Comparison of ENCODE assay signal across 21 cellular contexts in the genomic region with DNA sequence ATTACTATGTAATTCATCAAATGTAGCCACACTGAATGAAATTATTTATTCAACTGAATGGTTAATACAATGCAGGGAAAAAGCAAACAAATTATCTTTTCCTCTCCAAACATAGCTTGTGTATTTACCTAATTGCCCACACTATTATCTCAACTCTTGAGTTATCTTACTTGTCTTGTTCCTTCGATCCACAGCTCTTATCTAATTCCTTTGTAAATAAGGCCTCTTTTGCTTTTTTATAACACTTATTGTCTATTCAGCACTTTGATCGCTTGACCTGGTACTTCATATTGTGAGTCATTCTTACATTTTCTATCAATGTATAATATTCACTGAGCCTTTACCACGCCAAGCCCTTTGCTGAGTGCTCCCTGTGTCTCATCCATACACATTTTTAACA. TPM values are rescaled to one million over a fixed set of nuclear protein-coding genes. Genes with fewer than 3 reads are reported as not detected.
DNase-seq lines count a peak whose midpoint lies in the region; ATAC-seq, FAIRE-seq and TF ChIP-seq lines count a peak whose summit lies in the region.
"Had no signal": no experiment of that assay in that cellular context is flagged by ENCODE, and none has a peak within 500 bp of the region (broad histone marks: within the 10 kb centered on the region; RNA-seq: fewer than 3 reads in every experiment).

No MANE protein-coding gene starts in this region.

- intact Hi-C loops in HepG2 (cut with micrococcal nuclease; ENCODE audit: unreplicated experiment) (no loop called here), right lobe of liver (cut with DNase I) (no loop called here)

- TF ChIP-seq CTCF in HepG2 (CRISPR knock-in tag; IDR thresholded peaks at IDR 0.05) (no peak), right lobe of liver (IDR thresholded peaks at IDR 0.05) (no peak)

- no peak for TF ChIP-seq RAD21 in HepG2 (CRISPR knock-in tag; IDR thresholded peaks at IDR 0.05)

- H3K9ac ChIP-seq in HepG2 (ENCODE audit: insufficient read depth, low read depth, low read length), result no peak overlapping the region
- H3K9ac ChIP-seq: parathyroid adenoma had no signal

- H3K79me2 ChIP-seq in HepG2 (ENCODE audit: insufficient read depth, low read length), result no peaks in the 10 kb centered on the region
- H3K79me2 ChIP-seq: parathyroid adenoma had no signal

- no peaks in the 10 kb centered on the region for H4K20me1 ChIP-seq in HepG2 (ENCODE audit: insufficient read depth, low read length)

- 2% methylated on average over 3 of the region's 3 CpGs for WGBS in HepG2 (ENCODE audit: low lambda C conversion rate)
- 29% methylated on average over 3 of the region's 3 CpGs for WGBS in right lobe of liver (ENCODE audit: insufficient coverage, low coverage, low lambda C conversion rate, missing lambda C conversion rate)

- no peak overlapping the region for H3K4me2 ChIP-seq in HepG2 (ENCODE audit: low read depth, low read length)
- H3K4me2 ChIP-seq: GM23338 had no signal

- no peak for TF ChIP-seq POLR2A in HepG2 (IDR thresholded peaks at IDR 0.05; ENCODE audit: insufficient read depth in 1 of 2, low read depth in 2 of 2, low read length in 2 of 2)
- no peak for TF ChIP-seq POLR2A in right lobe of liver (IDR thresholded peaks at IDR 0.05)

- POLR2A ChIA-PET in HepG2 (lab: Yijun Ruan, JAX), result no interaction called here
- POLR2A ChIA-PET in CD8-positive, alpha-beta memory T cell (lab: Charles Lee), result no interaction called here

- H3K27ac Mint-ChIP-seq in CD8-positive, alpha-beta memory T cell, result no peak overlapping the region
- H3K27ac Mint-ChIP-seq: activated naive CD8-positive, alpha-beta T cell treated with anti-CD3 and anti-CD28 coated beads, Interleukin-2, amount 50 U/mL, for 24 hours; brain; GM23338; immature natural killer cell; nephron progenitor cell had no signal

- in situ Hi-C loops in HepG2 (cut with HindIII; ENCODE audit: extremely low pct_ligation_motif_present, low pct_unique_long_range_greater_than_20kb), result no loop called here

- peaks cover 0 to 7% (median 2%) of the 10 kb centered on the region in 5 donors for H3K9me3 Mint-ChIP-seq in CD8-positive, alpha-beta memory T cell

- H3K4me3 ChIP-seq in HepG2 (replicated peaks in 1 of 3; ENCODE audit: insufficient read depth in 1 of 3, low read depth in 2 of 3, low read length in 3 of 3) (no peak overlapping the region), right lobe of liver (no peak overlapping the region)
- H3K4me3 ChIP-seq in CD8-positive, alpha-beta memory T cell (ENCODE audit: low read length), result no peak overlapping the region
- H3K4me3 ChIP-seq: coronary artery, GM23338, left ventricle myocardium inferior had no signal

- peak; percentile 3 for DNase-seq in HepG2 (ENCODE audit: low spot score)
- DNase-seq in right lobe of liver, result no peak
- DNase-seq in NCI-H146 treated with DMSO at 0.1 percent for 48 hours (lab: John Stamatoyannopoulos, UW; ENCODE audit: unreplicated experiment), result peak; percentile 43
- DNase-seq in SHP77 (lab: John Stamatoyannopoulos, UW), result peak; percentile 51 to 72
- no peak for DNase-seq in activated CD8-positive, alpha-beta memory T cell treated with anti-CD3 and anti-CD28 coated beads, Interleukin-2, amount 50 U/mL, for 48 hours
- no peak for DNase-seq in stimulated activated CD8-positive, alpha-beta memory T cell treated with anti-CD3 and anti-CD28 coated beads, Interleukin-4, amount 100 ng/mL, for 48 hours
- DNase-seq in CD8-positive, alpha-beta memory T cell, result no peak
- DNase-seq: activated CD4-positive, alpha-beta T cell treated with anti-CD3 and anti-CD28 coated beads for 48 hours; activated naive CD8-positive, alpha-beta T cell treated with anti-CD3 and anti-CD28 coated beads, Interleukin-2, amount 50 U/mL, for 24 hours; C1 segment of cervical spinal cord; GF-D8; immature natural killer cell; left ventricle myocardium inferior; nephron progenitor cell; stimulated activated CD4-positive, alpha-beta T cell treated with anti-CD3 and anti-CD28 coated beads, Interleukin-15, amount 100 ng/mL, for 24 hours had no signal

- H3K27ac ChIP-seq in HepG2 (ENCODE audit: extremely low read length, insufficient read depth, low read length) (no peak overlapping the region), right lobe of liver (no peak overlapping the region)
- no peak overlapping the region for H3K27ac ChIP-seq in CD8-positive, alpha-beta memory T cell (ENCODE audit: low read depth, low read length)
- H3K27ac ChIP-seq: coronary artery, left ventricle myocardium inferior, parathyroid adenoma had no signal

- CTCF ChIA-PET in HepG2 (lab: Yijun Ruan, JAX; ENCODE audit: low intra/inter-chr PET ratio, low total read pairs), result no interaction called here
- CTCF ChIA-PET in CD8-positive, alpha-beta memory T cell (lab: Charles Lee), result no interaction called here

- no peaks in the 10 kb centered on the region for H3K4me1 Mint-ChIP-seq in CD8-positive, alpha-beta memory T cell
- H3K4me1 Mint-ChIP-seq: activated naive CD8-positive, alpha-beta T cell treated with anti-CD3 and anti-CD28 coated beads, Interleukin-2, amount 50 U/mL, for 24 hours; GM23338; immature natural killer cell; nephron progenitor cell had no signal

- no peaks in the 10 kb centered on the region for H3K9me3 ChIP-seq in HepG2 (ENCODE audit: low read length)
- no peaks in the 10 kb centered on the region for H3K9me3 ChIP-seq in right lobe of liver
- H3K9me3 ChIP-seq in CD8-positive, alpha-beta memory T cell (ENCODE audit: low read length), result no peaks in the 10 kb centered on the region
- H3K9me3 ChIP-seq: left ventricle myocardium inferior had no signal

- no peak for TF ChIP-seq EP300 in HepG2 (IDR thresholded peaks at IDR 0.05; ENCODE audit: low read depth in 2 of 2, low read length in 2 of 2)
- no peak for TF ChIP-seq EP300 in HepG2 (CRISPR knock-in tag; IDR thresholded peaks at IDR 0.05; ENCODE audit: borderline replicate concordance)

- no peaks in the 10 kb centered on the region for H3K36me3 ChIP-seq in HepG2 (replicated peaks in 1 of 2; ENCODE audit: control insufficient read depth in 1 of 2, insufficient read depth in 2 of 2, low read length in 2 of 2)
- H3K36me3 ChIP-seq in right lobe of liver, result no peaks in the 10 kb centered on the region
- no peaks in the 10 kb centered on the region for H3K36me3 ChIP-seq in CD8-positive, alpha-beta memory T cell (ENCODE audit: insufficient read depth, low read length)
- H3K36me3 ChIP-seq: left ventricle myocardium inferior had no signal

- no peak for FAIRE-seq in HepG2 (lab: Jason Lieb, UNC)

- no peak overlapping the region for H2AFZ ChIP-seq in HepG2 (ENCODE audit: low read length)
- H2AFZ ChIP-seq: GM23338, parathyroid adenoma had no signal

- H3K36me3 Mint-ChIP-seq in CD8-positive, alpha-beta memory T cell, result no peaks in the 10 kb centered on the region
- H3K36me3 Mint-ChIP-seq: immature natural killer cell had no signal

- H3K27me3 Mint-ChIP-seq in CD8-positive, alpha-beta memory T cell, result no peaks in the 10 kb centered on the region
- H3K27me3 Mint-ChIP-seq: activated naive CD8-positive, alpha-beta T cell treated with anti-CD3 and anti-CD28 coated beads, Interleukin-2, amount 50 U/mL, for 24 hours; brain had no signal

- no peak overlapping the region for H3K4me3 Mint-ChIP-seq in CD8-positive, alpha-beta memory T cell
- H3K4me3 Mint-ChIP-seq: activated naive CD8-positive, alpha-beta T cell treated with anti-CD3 and anti-CD28 coated beads, Interleukin-2, amount 50 U/mL, for 24 hours; brain; GM23338; immature natural killer cell; nephron progenitor cell had no signal

- ATAC-seq in HepG2 (no peak), right lobe of liver (no peak), GM18502 (IDR thresholded peaks at IDR 0.05; ENCODE audit: poor library complexity, unreplicated experiment) (no peak)
- ATAC-seq: activated naive CD8-positive, alpha-beta T cell treated with anti-CD3 and anti-CD28 coated beads, Interleukin-2, amount 50 U/mL, for 24 hours; GM23338; sciatic nerve had no signal

- no TSS peak for BruUV-seq in HepG2 (replicated peaks; lab: Mats Ljungman, UMichigan)

- H3K27me3 ChIP-seq in HepG2 (ENCODE audit: control insufficient read depth in 1 of 2, insufficient read depth in 2 of 2, low read length in 2 of 2), result no peaks in the 10 kb centered on the region
- no peaks in the 10 kb centered on the region for H3K27me3 ChIP-seq in right lobe of liver
- no peaks in the 10 kb centered on the region for H3K27me3 ChIP-seq in CD8-positive, alpha-beta memory T cell (ENCODE audit: insufficient read depth, low read length, poor library complexity, severe bottlenecking)

- H3K4me1 ChIP-seq in HepG2 (ENCODE audit: insufficient read depth, low read length) (no peaks in the 10 kb centered on the region), right lobe of liver (no peaks in the 10 kb centered on the region)
- no peaks in the 10 kb centered on the region for H3K4me1 ChIP-seq in CD8-positive, alpha-beta memory T cell (ENCODE audit: insufficient read depth, low read length)
- H3K4me1 ChIP-seq: parathyroid adenoma had no signal

RNA-seq across cellular contexts. Expression of a gene that starts 16.6 kb away (rescaled TPM):
- 0.56 and 1.2 TPM in 2 replicates for total RNA-seq in HepG2 (2016; rRNA removed; fragmentation: Illumina TruSeq; extraction: Trizol)
- total RNA-seq in HepG2 (2016; cell fraction: cytosol; rRNA removed; fragmentation: Illumina TruSeq; extraction: Trizol; ENCODE audit: low read depth), result 0.18 TPM in 1 of 2 replicates, not detected in the other
- total RNA-seq in HepG2 (2016; cell fraction: insoluble cytoplasmic fraction; rRNA removed; fragmentation: Illumina TruSeq; extraction: Trizol), result 1.3 and 1.4 TPM in 2 replicates
- total RNA-seq in HepG2 (2016; cell fraction: membrane; rRNA removed; fragmentation: Illumina TruSeq; extraction: Trizol), result 0.48 and 0.68 TPM in 2 replicates
- 1.2 and 3.6 TPM in 2 replicates for total RNA-seq in HepG2 (2016; cell fraction: nucleus; rRNA removed; fragmentation: Illumina TruSeq; extraction: Trizol)
- polyA plus RNA-seq in HepG2 (2011; rRNA removed), result 0.29 and 0.37 TPM in 2 replicates
- 0.13 and 0.35 TPM in 2 replicates for polyA plus RNA-seq in HepG2 (2011; cell fraction: cytosol; rRNA removed)
- polyA plus RNA-seq in HepG2 (2011; cell fraction: nucleus; rRNA removed), result 0.09 and 0.43 TPM in 2 replicates
- polyA plus RNA-seq in HepG2 (2012), result 0.09 and 0.65 TPM in 2 replicates
- polyA plus RNA-seq in HepG2 (2016; cell fraction: cytosol; fragmentation: Illumina TruSeq; extraction: Trizol; ENCODE audit: low read depth), result 0.01 and 0.02 TPM in 2 replicates
- polyA plus RNA-seq in HepG2 (2016; cell fraction: insoluble cytoplasmic fraction; fragmentation: Illumina TruSeq; extraction: Trizol; ENCODE audit: low read depth), result 0.39 and 0.48 TPM in 2 replicates
- 0.06 and 0.07 TPM in 2 replicates for polyA plus RNA-seq in HepG2 (2016; cell fraction: membrane; fragmentation: Illumina TruSeq; extraction: Trizol; ENCODE audit: low read depth)
- polyA plus RNA-seq in HepG2 (2016; cell fraction: nucleus; fragmentation: Illumina TruSeq; extraction: Trizol; ENCODE audit: insufficient read depth, low read depth), result 0.49 and 0.51 TPM in 2 replicates
- polyA minus RNA-seq in HepG2 (2011; rRNA and poly(A)+ RNA removed; ENCODE audit: low replicate concordance), result 0.28 and 1.1 TPM in 2 replicates
- 0.62 and 0.69 TPM in 2 replicates for polyA minus RNA-seq in HepG2 (2011; cell fraction: cytosol; rRNA and poly(A)+ RNA removed)
- 0.25 and 0.52 TPM in 2 replicates for polyA minus RNA-seq in HepG2 (2011; cell fraction: nucleus; rRNA and poly(A)+ RNA removed)
- under 1 TPM in 5 of 6 experiments, not detected in 1; 0.12 to 0.57 (median 0.29) TPM for total RNA-seq in right lobe of liver
- total RNA-seq in CD8-positive, alpha-beta memory T cell, result not detected
- polyA plus RNA-seq in CD8-positive, alpha-beta memory T cell, result not detected

Comparison
In these comparisons a context has a peak if more than half of its experiments do, and no peak if none do; other contexts are left out.
1. DNase-seq: peak in HepG2 (single experiment), NCI-H146 treated with DMSO at 0.1 percent for 48 hours (single experiment) and SHP77 (2 of 2); none in right lobe of liver (0 of 3), activated CD8-positive, alpha-beta memory T cell treated with anti-CD3 and anti-CD28 coated beads, Interleukin-2, amount 50 U/mL, for 48 hours (single experiment), stimulated activated CD8-positive, alpha-beta memory T cell treated with anti-CD3 and anti-CD28 coated beads, Interleukin-4, amount 100 ng/mL, for 48 hours (single experiment) and CD8-positive, alpha-beta memory T cell (0 of 5).